Comparison of ENCODE assay signal across 1 cellular context in the genomic region with DNA sequence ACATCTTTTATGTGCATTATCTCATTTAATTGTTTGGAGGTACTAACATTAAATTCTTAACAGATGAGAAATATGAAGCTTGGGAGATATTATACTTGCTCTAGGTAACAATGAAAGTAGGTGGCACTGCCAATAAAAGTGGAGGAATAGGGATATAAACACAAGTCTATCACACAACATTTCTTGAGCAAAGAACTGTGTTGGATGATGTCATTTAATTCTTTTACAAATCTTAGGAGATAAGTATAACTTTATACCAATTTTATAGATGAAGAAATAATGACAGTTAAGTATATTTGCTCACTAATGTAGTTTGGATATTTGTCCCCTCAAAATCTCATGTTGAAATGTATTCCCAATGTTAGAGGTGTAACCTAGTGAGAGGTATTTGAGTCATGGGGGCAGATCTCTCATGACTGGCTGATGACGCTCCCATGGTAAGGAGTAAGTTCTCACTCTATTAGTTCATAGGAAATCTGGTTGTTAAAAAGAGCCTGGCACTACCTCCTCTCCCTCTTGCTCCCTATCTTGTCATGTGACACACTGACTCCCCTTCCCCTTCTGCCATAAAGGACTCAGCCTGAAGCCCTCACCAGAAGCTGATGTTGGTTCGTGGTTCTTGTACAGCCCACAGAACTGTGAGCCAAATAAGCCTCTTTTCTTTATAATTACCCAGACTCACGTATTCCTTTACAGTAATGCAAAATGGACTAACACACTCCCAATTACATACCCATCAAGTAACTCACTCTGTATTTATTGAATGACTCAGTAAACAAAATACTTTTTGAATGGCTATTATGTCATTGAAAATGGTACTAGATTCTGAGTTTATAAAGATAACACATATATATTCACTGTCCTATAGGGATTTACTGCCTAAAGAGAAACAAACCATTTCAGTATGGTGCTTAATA.
TF ChIP-seq lines count a peak whose summit lies in the region.

No MANE protein-coding gene starts in this region.

TF ChIP-seq in HEK293, 187 proteins besides CTCF, POLR2A, EP300 and RAD21 (continued from another document):
- TF ChIP-seq, protein P1, sequence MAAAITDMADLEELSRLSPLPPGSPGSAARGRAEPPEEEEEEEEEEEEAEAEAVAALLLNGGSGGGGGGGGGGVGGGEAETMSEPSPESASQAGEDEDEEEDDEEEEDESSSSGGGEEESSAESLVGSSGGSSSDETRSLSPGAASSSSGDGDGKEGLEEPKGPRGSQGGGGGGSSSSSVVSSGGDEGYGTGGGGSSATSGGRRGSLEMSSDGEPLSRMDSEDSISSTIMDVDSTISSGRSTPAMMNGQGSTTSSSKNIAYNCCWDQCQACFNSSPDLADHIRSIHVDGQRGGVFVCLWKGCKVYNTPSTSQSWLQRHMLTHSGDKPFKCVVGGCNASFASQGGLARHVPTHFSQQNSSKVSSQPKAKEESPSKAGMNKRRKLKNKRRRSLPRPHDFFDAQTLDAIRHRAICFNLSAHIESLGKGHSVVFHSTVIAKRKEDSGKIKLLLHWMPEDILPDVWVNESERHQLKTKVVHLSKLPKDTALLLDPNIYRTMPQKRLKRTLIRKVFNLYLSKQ (tag by site-specific recombination; IDR thresholded peaks at IDR 0.05; ENCODE audit: borderline replicate concordance): no peak
- TF ChIP-seq, protein P2, sequence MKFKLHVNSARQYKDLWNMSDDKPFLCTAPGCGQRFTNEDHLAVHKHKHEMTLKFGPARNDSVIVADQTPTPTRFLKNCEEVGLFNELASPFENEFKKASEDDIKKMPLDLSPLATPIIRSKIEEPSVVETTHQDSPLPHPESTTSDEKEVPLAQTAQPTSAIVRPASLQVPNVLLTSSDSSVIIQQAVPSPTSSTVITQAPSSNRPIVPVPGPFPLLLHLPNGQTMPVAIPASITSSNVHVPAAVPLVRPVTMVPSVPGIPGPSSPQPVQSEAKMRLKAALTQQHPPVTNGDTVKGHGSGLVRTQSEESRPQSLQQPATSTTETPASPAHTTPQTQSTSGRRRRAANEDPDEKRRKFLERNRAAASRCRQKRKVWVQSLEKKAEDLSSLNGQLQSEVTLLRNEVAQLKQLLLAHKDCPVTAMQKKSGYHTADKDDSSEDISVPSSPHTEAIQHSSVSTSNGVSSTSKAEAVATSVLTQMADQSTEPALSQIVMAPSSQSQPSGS (tag by site-specific recombination; IDR thresholded peaks at IDR 0.05; ENCODE audit: low read depth): peak; percentile 67; the same call in 1 of the 2 replicates
- TF ChIP-seq, protein P3, sequence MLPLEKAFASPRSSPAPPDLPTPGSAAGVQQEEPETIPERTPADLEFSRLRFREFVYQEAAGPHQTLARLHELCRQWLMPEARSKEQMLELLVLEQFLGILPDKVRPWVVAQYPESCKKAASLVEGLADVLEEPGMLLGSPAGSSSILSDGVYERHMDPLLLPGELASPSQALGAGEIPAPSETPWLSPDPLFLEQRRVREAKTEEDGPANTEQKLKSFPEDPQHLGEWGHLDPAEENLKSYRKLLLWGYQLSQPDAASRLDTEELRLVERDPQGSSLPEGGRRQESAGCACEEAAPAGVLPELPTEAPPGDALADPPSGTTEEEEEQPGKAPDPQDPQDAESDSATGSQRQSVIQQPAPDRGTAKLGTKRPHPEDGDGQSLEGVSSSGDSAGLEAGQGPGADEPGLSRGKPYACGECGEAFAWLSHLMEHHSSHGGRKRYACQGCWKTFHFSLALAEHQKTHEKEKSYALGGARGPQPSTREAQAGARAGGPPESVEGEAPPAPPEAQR (tag by site-specific recombination; IDR thresholded peaks at IDR 0.05): no peak
- TF ChIP-seq ZNF133 (tag by site-specific recombination; IDR thresholded peaks at IDR 0.05): peak; percentile 76
- no peak for TF ChIP-seq ZNF366 (tag by site-specific recombination; conservative IDR thresholded peaks at IDR 0.05)
- TF ChIP-seq ZNF324 (tag by site-specific recombination; IDR thresholded peaks at IDR 0.05): no peak
- TF ChIP-seq, protein P4, sequence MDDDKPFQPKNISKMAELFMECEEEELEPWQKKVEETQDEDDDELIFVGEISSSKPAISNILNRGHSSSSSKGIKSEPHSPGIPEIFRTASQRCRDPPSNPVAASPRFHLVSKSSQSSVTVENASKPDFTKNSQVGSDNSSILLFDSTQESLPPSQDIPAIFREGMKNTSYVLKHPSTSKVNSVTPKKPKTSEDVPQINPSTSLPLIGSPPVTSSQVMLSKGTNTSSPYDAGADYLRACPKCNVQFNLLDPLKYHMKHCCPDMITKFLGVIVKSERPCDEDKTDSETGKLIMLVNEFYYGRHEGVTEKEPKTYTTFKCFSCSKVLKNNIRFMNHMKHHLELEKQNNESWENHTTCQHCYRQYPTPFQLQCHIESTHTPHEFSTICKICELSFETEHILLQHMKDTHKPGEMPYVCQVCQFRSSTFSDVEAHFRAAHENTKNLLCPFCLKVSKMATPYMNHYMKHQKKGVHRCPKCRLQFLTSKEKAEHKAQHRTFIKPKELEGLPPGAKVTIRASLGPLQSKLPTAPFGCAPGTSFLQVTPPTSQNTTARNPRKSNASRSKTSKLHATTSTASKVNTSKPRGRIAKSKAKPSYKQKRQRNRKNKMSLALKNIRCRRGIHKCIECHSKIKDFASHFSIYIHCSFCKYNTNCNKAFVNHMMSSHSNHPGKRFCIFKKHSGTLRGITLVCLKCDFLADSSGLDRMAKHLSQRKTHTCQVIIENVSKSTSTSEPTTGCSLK (tag by site-specific recombination; IDR thresholded peaks at IDR 0.05): no peak
